Comparison of ENCODE assay signal across 18 cellular contexts in the genomic region with DNA sequence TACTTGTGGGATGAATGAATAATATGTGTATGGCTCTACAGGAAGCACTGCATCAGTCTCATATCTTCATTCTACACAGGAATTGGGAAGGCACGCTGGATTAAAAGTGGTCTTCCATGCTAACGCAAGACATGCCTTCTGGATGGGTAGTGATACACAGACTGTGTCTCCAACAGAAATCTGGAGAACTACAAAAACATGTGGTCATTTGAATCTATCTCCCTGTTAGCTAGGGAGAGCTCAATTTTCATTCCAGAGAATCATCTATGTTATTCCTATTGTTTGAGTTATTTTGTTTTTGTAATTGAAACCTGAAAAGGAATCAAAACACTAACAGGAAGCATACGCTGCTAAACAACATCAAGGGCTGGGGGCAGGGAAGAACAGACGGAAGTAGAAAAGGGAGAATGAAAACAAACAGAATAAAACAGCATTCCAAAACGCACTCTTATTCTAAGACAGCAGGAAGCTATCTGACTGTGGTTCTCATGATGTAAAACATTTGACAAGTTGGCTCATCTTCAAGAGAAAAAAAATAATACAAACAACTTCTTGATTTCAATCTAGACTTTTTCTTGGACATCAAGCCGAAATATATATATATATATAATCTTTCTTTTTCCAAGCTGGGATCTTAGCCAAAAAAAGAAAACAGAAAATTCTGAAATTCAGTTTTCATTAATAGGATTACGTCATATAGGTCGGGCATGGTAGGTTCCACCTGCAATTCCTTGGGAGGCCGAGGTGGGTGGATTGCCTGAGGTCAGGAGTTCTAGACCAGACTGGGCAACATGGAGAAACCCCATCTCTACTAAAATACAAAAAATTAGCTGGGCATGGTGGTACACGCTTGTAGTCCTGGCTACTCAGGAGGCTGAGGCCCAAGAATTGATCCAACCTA. TPM values are rescaled to one million over a fixed set of nuclear protein-coding genes. Genes with fewer than 3 reads are reported as not detected.
DNase-seq lines count a peak whose midpoint lies in the region; ATAC-seq and TF ChIP-seq lines count a peak whose summit lies in the region.
"Had no signal": no experiment of that assay in that cellular context is flagged by ENCODE, and none has a peak within 500 bp of the region (broad histone marks: within the 10 kb centered on the region; RNA-seq: fewer than 3 reads in every experiment).

No MANE protein-coding gene starts in this region.

- H3K27me3 ChIP-seq in right lobe of liver = no peaks in the 10 kb centered on the region
- H3K27me3 ChIP-seq: BLaER1 treated with 17β-estradiol and CSF1 and Interleukin-3, amounts not matched to agents 10 nM and 100 nM; testis had no signal

- H3K4me1 Mint-ChIP-seq in HFFc6 (ENCODE audit: low read depth) = peaks cover 46% of the 10 kb centered on the region

- peak overlapping the region; percentile 15 for H3K4me3 Mint-ChIP-seq in HFFc6
- H3K4me3 Mint-ChIP-seq: activated CD4-positive, alpha-beta memory T cell treated with anti-CD3 and anti-CD28 coated beads, Interleukin-2, amount 10 ng/mL, durations not matched to agents 7 days and 5 days; activated naive CD8-positive, alpha-beta T cell treated with anti-CD3 and anti-CD28 coated beads, Interleukin-2, amount 10 ng/mL, durations not matched to agents 7 days and 5 days; activated T-cell treated with anti-CD3 and anti-CD28 coated beads, Interleukin-2, amount 50 U/mL, for 72 hours; natural killer cell had no signal

- ATAC-seq in right lobe of liver (peak in 3 of 4 donors; percentile 28 to 42 (median 33)), omental fat pad (ENCODE audit: low FRiP score) (no peak)
- ATAC-seq: activated T-cell treated with anti-CD3 and anti-CD28 coated beads, Interleukin-2, amount 50 U/mL, for 72 hours; natural killer cell had no signal

- intact Hi-C loops in right lobe of liver (cut with DNase I) = loop anchor here in 1 of 2 donors (10.0 kb wide), 1 partner anchor 155 kb away; no protein-coding TSS in a partner anchor

- peaks cover 8% of the 10 kb centered on the region for H3K27me3 Mint-ChIP-seq in HFFc6 (ENCODE audit: insufficient read depth)
- H3K27me3 Mint-ChIP-seq: activated CD4-positive, alpha-beta memory T cell treated with anti-CD3 and anti-CD28 coated beads, Interleukin-2, amount 10 ng/mL, durations not matched to agents 7 days and 5 days had no signal

- TF ChIP-seq CTCF in HFFc6 (IDR thresholded peaks at IDR 0.05) = no peak
- TF ChIP-seq CTCF in right lobe of liver (IDR thresholded peaks at IDR 0.05) = no peak
- TF ChIP-seq CTCF in omental fat pad (IDR thresholded peaks at IDR 0.05) = no peak

- no peak for TF ChIP-seq POLR2A in right lobe of liver (IDR thresholded peaks at IDR 0.05)

- H3K9me3 Mint-ChIP-seq in HFFc6 = no peaks in the 10 kb centered on the region
- H3K9me3 Mint-ChIP-seq: activated CD4-positive, alpha-beta memory T cell treated with anti-CD3 and anti-CD28 coated beads, Interleukin-2, amount 10 ng/mL, durations not matched to agents 7 days and 5 days; activated naive CD8-positive, alpha-beta T cell treated with anti-CD3 and anti-CD28 coated beads, Interleukin-2, amount 10 ng/mL, durations not matched to agents 7 days and 5 days; activated T-cell treated with anti-CD3 and anti-CD28 coated beads, Interleukin-2, amount 50 U/mL, for 72 hours; natural killer cell had no signal

- 53% methylated on average over 10 of the region's 10 CpGs for WGBS in right lobe of liver (ENCODE audit: insufficient coverage, low coverage, low lambda C conversion rate, missing lambda C conversion rate)

- H3K36me3 ChIP-seq in right lobe of liver = no peaks in the 10 kb centered on the region
- H3K36me3 ChIP-seq: BLaER1 treated with 17β-estradiol and CSF1 and Interleukin-3, amounts not matched to agents 10 nM and 100 nM had no signal

- no peaks in the 10 kb centered on the region for H3K36me3 Mint-ChIP-seq in HFFc6 (ENCODE audit: low read depth)
- H3K36me3 Mint-ChIP-seq: activated naive CD8-positive, alpha-beta T cell treated with anti-CD3 and anti-CD28 coated beads, Interleukin-2, amount 10 ng/mL, durations not matched to agents 7 days and 5 days; natural killer cell had no signal

- H3K4me1 ChIP-seq in right lobe of liver = no peaks in the 10 kb centered on the region
- H3K4me1 ChIP-seq: testis had no signal

- DNase-seq in HFFc6 (no peak), dedifferentiated amniotic fluid mesenchymal stem cell (ENCODE audit: extremely low spot score) (peak; percentile 61), right lobe of liver (no peak), smooth muscle cell of the brain vasculature (ENCODE audit: low read depth, low spot score) (peak; percentile 32), omental fat pad (ENCODE audit: low spot score) (no peak)
- DNase-seq in stimulated activated CD4-positive, alpha-beta T cell treated with anti-CD3 and anti-CD28 coated beads, Interleukin-1b, Interleukin-23, amount 100 ng/mL, for 48 hours = no peak
- DNase-seq in stimulated activated naive CD4-positive, alpha-beta T cell (lab: John Stamatoyannopoulos, UW) = no peak
- DNase-seq in NK-92 treated with Interleukin-12 subunit alpha and Interleukin-12 subunit beta, amount 100 ng/mL, for 24 hours (lab: John Stamatoyannopoulos, UW) = no peak
- DNase-seq: activated CD4-positive, alpha-beta memory T cell treated with anti-CD3 and anti-CD28 coated beads, Interleukin-2, amount 10 ng/mL, durations not matched to agents 7 days and 5 days; activated naive CD8-positive, alpha-beta T cell treated with anti-CD3 and anti-CD28 coated beads, Interleukin-2, amount 10 ng/mL, durations not matched to agents 7 days and 5 days; activated T-cell treated with anti-CD3 and anti-CD28 coated beads, Interleukin-2, amount 50 U/mL, for 72 hours; cerebellar nuclear complex; mammary epithelial cell; natural killer cell; NCI-H526 treated with DMSO at 0.1 percent for 48 hours; stimulated activated CD4-positive, alpha-beta T cell treated with anti-CD3 and anti-CD28 coated beads, Interleukin-4, amount 100 ng/mL, for 1 hour; testis had no signal

- H3K27ac Mint-ChIP-seq in HFFc6 = peak overlapping the region; percentile 56
- H3K27ac Mint-ChIP-seq: activated CD4-positive, alpha-beta memory T cell treated with anti-CD3 and anti-CD28 coated beads, Interleukin-2, amount 10 ng/mL, durations not matched to agents 7 days and 5 days; activated naive CD8-positive, alpha-beta T cell treated with anti-CD3 and anti-CD28 coated beads, Interleukin-2, amount 10 ng/mL, durations not matched to agents 7 days and 5 days; activated T-cell treated with anti-CD3 and anti-CD28 coated beads, Interleukin-2, amount 50 U/mL, for 72 hours; natural killer cell had no signal

- H3K27ac ChIP-seq in right lobe of liver = peak overlapping the region in 1 of 3 donors; percentile 20
- H3K27ac ChIP-seq: testis had no signal

- H3K4me3 ChIP-seq in right lobe of liver = no peak overlapping the region
- H3K4me3 ChIP-seq: BLaER1 treated with 17β-estradiol and CSF1 and Interleukin-3, amounts not matched to agents 10 nM and 100 nM; testis had no signal

- no peaks in the 10 kb centered on the region for H3K9me3 ChIP-seq in right lobe of liver
- H3K9me3 ChIP-seq: BLaER1 treated with 17β-estradiol and CSF1 and Interleukin-3, amounts not matched to agents 10 nM and 100 nM; testis had no signal

RNA-seq across cellular contexts. Expression of gene ASNSD1, which starts 31.5 kb away (rescaled TPM):
- total RNA-seq in HFFc6 (2021; fragmentation: NEBNext Ultra II Directional; extraction: Animal tissue kit (Norgen Biotek cat#: 25700)) = 10 to 100 TPM; 36.7 to 43.4 (median 38.3) TPM
- total RNA-seq in right lobe of liver (10 to 100 TPM; 18.7 to 31.6 (median 27.0) TPM), omental fat pad (10 to 100 TPM; 46.0 to 61.8 (median 50.3) TPM)

RNA-seq across cellular contexts. Expression of gene ANKAR, which starts 44.7 kb away (rescaled TPM):
- total RNA-seq in HFFc6 (2021; fragmentation: NEBNext Ultra II Directional; extraction: Animal tissue kit (Norgen Biotek cat#: 25700)) = 1 to 10 TPM; 1.4 to 2.2 (median 1.7) TPM
- total RNA-seq in right lobe of liver (1 to 10 TPM; 2.9 to 9.2 (median 4.8) TPM), omental fat pad (10 to 100 TPM in 2 of 4 donors, 1 to 10 TPM in 2; 7.3 to 19.4 (median 10.8) TPM)

RNA-seq across cellular contexts. Expression of gene SLC40A1, which starts 49.2 kb away (rescaled TPM):
- total RNA-seq in HFFc6 (2021; fragmentation: NEBNext Ultra II Directional; extraction: Animal tissue kit (Norgen Biotek cat#: 25700)) = not detected
- total RNA-seq in right lobe of liver (100 to 1,000 TPM; 101 to 289 (median 134) TPM), omental fat pad (100 to 1,000 TPM in 3 of 4 donors, 10 to 100 TPM in 1; 34.8 to 227 (median 108) TPM)

Comparison
In these comparisons a context has a peak if more than half of its experiments do, and no peak if none do; other contexts are left out.
1. DNase-seq: peak in dedifferentiated amniotic fluid mesenchymal stem cell (single experiment) and smooth muscle cell of the brain vasculature (single experiment); none in HFFc6 (single experiment), right lobe of liver (0 of 3), stimulated activated CD4-positive, alpha-beta T cell treated with anti-CD3 and anti-CD28 coated beads, Interleukin-1b, Interleukin-23, amount 100 ng/mL, for 48 hours (single experiment), omental fat pad (single experiment), stimulated activated naive CD4-positive, alpha-beta T cell (0 of 6) and NK-92 treated with Interleukin-12 subunit alpha and Interleukin-12 subunit beta, amount 100 ng/mL, for 24 hours (single experiment).
2. RNA of gene SLC40A1, which starts 49.2 kb away (total RNA-seq): 101 to 289 TPM in right lobe of liver and 34.8 to 227 TPM in omental fat pad; not detected in HFFc6; every median in the first group is over 10 times any median in the second.